In the genomic region with DNA sequence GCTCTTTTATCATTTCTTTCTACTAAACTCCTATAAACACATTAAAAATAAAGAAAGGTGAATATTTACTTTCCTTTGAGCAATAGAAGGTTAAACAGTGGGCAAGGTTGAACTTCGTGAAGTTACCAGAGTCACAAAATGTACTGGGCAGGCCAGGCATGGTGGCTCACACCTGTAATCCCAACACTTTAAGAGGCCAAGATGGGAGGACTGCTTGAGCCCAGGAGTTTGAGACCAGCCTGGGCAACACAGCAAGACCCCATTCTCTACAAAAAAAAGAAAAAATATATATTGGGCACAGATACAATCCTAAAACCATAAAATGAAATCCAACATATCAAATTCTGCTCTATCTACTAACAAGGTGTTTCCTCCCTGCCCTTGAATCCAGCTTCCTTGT, we compare ENCODE assay signal across 23 cellular contexts.
A peak's percentile ranks its signal among the peaks of the same experiment; 100 is the strongest.
DNase-seq lines count a peak whose midpoint lies in the region; ATAC-seq lines count a peak whose summit lies in the region.
"Had no signal": no experiment of that assay in that cellular context is flagged by ENCODE, and none has a peak within 500 bp of the region (broad histone marks: within the 10 kb centered on the region; RNA-seq: fewer than 3 reads in every experiment).

No MANE protein-coding gene starts in this region.

- DNase-seq in activated CD4-positive, alpha-beta T cell treated with anti-CD3 and anti-CD28 coated beads, Interleukin-2, amount 10 ng/mL, durations not matched to agents 24 days and 14 days, result no peak
- DNase-seq in activated CD4-positive, alpha-beta T cell treated with anti-CD3 and anti-CD28 coated beads, Interleukin-2, amount 50 U/mL, for 48 hours, result no peak
- no peak for DNase-seq in activated CD4-positive, alpha-beta memory T cell treated with anti-CD3 and anti-CD28 coated beads for 36 hours
- DNase-seq in naive thymus-derived CD4-positive, alpha-beta T cell, result no peak
- no peak for DNase-seq in NCI-H446 treated with DMSO at 0.1 percent for 48 hours (lab: John Stamatoyannopoulos, UW)
- DNase-seq: activated CD4-positive, CD25-positive, alpha-beta regulatory T cell; effector CD4-positive, alpha-beta T cell; erythroblast; natural killer cell; NCI-H1105; NCI-H187 treated with DMSO at 0.1 percent for 48 hours; NCI-H526; PC-9 had no signal

- H3K9me3 Mint-ChIP-seq in activated CD4-positive, alpha-beta T cell treated with anti-CD3 and anti-CD28 coated beads, Interleukin-2, amount 10 ng/mL, durations not matched to agents 24 days and 14 days, result no peaks in the 10 kb centered on the region
- H3K9me3 Mint-ChIP-seq in activated CD4-positive, alpha-beta memory T cell treated with anti-CD3 and anti-CD28 coated beads for 36 hours, result no peaks in the 10 kb centered on the region
- peaks cover 0 to 1% (median 0%) of the 10 kb centered on the region in 11 donors for H3K9me3 Mint-ChIP-seq in naive thymus-derived CD4-positive, alpha-beta T cell
- H3K9me3 Mint-ChIP-seq: GM23338; IgD-negative memory B cell; mesothelial cell of epicardium; natural killer cell; stimulated activated naive CD8-positive, alpha-beta T cell treated with anti-CD3 and anti-CD28 coated beads, Interleukin-15, Interleukin-2, amounts not matched to agents 100 ng/mL and 50 ng/mL, for 24 hours had no signal

- peaks cover 20 to 34% (median 27%) of the 10 kb centered on the region in 10 experiments for H3K4me1 ChIP-seq in BLaER1 treated with 17β-estradiol and CSF1 and Interleukin-3, amounts not matched to agents 10 nM and 100 nM
- H3K4me1 ChIP-seq in naive thymus-derived CD4-positive, alpha-beta T cell (ENCODE audit: control insufficient read depth in 2 of 2, insufficient read depth in 2 of 2, low read length in 2 of 2), result peaks cover 0 to 21% of the 10 kb centered on the region in 2 donors
- H3K4me1 ChIP-seq: uterus had no signal

- peaks cover 36% of the 10 kb centered on the region for H3K36me3 Mint-ChIP-seq in activated CD4-positive, alpha-beta T cell treated with anti-CD3 and anti-CD28 coated beads, Interleukin-2, amount 10 ng/mL, durations not matched to agents 24 days and 14 days (ENCODE audit: low read depth)
- H3K36me3 Mint-ChIP-seq in activated CD4-positive, alpha-beta memory T cell treated with anti-CD3 and anti-CD28 coated beads for 36 hours, result peaks cover 31% of the 10 kb centered on the region
- H3K36me3 Mint-ChIP-seq in naive thymus-derived CD4-positive, alpha-beta T cell, result peaks cover 13 to 28% (median 20%) of the 10 kb centered on the region in 5 donors

- peaks cover 73 to 99% (median 93%) of the 10 kb centered on the region in 11 experiments for H3K36me3 ChIP-seq in BLaER1 treated with 17β-estradiol and CSF1 and Interleukin-3, amounts not matched to agents 10 nM and 100 nM
- peaks cover 5 to 42% (median 6%) of the 10 kb centered on the region in 3 experiments for H3K36me3 ChIP-seq in naive thymus-derived CD4-positive, alpha-beta T cell (ENCODE audit: control insufficient read depth in 2 of 3, insufficient read depth in 3 of 3, low read length in 3 of 3)
- H3K36me3 ChIP-seq: uterus had no signal

- H3K4me1 Mint-ChIP-seq in activated CD4-positive, alpha-beta T cell treated with anti-CD3 and anti-CD28 coated beads, Interleukin-2, amount 10 ng/mL, durations not matched to agents 24 days and 14 days, result peaks cover 18% of the 10 kb centered on the region
- peaks cover 22% of the 10 kb centered on the region for H3K4me1 Mint-ChIP-seq in activated CD4-positive, alpha-beta memory T cell treated with anti-CD3 and anti-CD28 coated beads for 36 hours (ENCODE audit: low read depth)
- peaks cover 14 to 25% (median 21%) of the 10 kb centered on the region in 7 donors for H3K4me1 Mint-ChIP-seq in naive thymus-derived CD4-positive, alpha-beta T cell
- H3K4me1 Mint-ChIP-seq: GM23338, IgD-negative memory B cell, mesothelial cell of epicardium had no signal

- H3K9ac ChIP-seq in BLaER1 treated with 17β-estradiol and CSF1 and Interleukin-3, amounts not matched to agents 10 nM and 100 nM, result peak overlapping the region in 4 of 11 experiments; percentile 7 to 48 (median 30); a peak in 4 of 22 replicates

- no peaks in the 10 kb centered on the region for H3K27me3 ChIP-seq in BLaER1 treated with 17β-estradiol and CSF1 and Interleukin-3, amounts not matched to agents 10 nM and 100 nM
- H3K27me3 ChIP-seq in naive thymus-derived CD4-positive, alpha-beta T cell (ENCODE audit: control insufficient read depth in 2 of 2, insufficient read depth in 2 of 2, low read length in 2 of 2), result no peaks in the 10 kb centered on the region
- H3K27me3 ChIP-seq: uterus had no signal

- H3K27ac ChIP-seq in BLaER1 treated with 17β-estradiol and CSF1 and Interleukin-3, amounts not matched to agents 10 nM and 100 nM, result peak overlapping the region in 4 of 11 experiments; percentile 9 to 49 (median 26); a peak in 3 of 22 replicates
- H3K27ac ChIP-seq in naive thymus-derived CD4-positive, alpha-beta T cell (ENCODE audit: low read depth, low read length), result peak overlapping the region; percentile 61
- H3K27ac ChIP-seq: PC-9 had no signal

- peak overlapping the region; percentile 52 for H3K27ac Mint-ChIP-seq in activated CD4-positive, alpha-beta T cell treated with anti-CD3 and anti-CD28 coated beads, Interleukin-2, amount 10 ng/mL, durations not matched to agents 24 days and 14 days
- H3K27ac Mint-ChIP-seq in activated CD4-positive, alpha-beta memory T cell treated with anti-CD3 and anti-CD28 coated beads for 36 hours, result peak overlapping the region; percentile 49
- peak overlapping the region; percentile 82 to 99 (median 90) for H3K27ac Mint-ChIP-seq in naive thymus-derived CD4-positive, alpha-beta T cell
- H3K27ac Mint-ChIP-seq: GM23338; mesothelial cell of epicardium; natural killer cell; stimulated activated naive CD8-positive, alpha-beta T cell treated with anti-CD3 and anti-CD28 coated beads, Interleukin-15, Interleukin-2, amounts not matched to agents 100 ng/mL and 50 ng/mL, for 24 hours had no signal

- ATAC-seq in naive thymus-derived CD4-positive, alpha-beta T cell, result no peak
- ATAC-seq in GM21786 (IDR thresholded peaks at IDR 0.05; ENCODE audit: unreplicated experiment) (no peak), HG02840 (IDR thresholded peaks at IDR 0.05; ENCODE audit: low FRiP score, unreplicated experiment) (no peak)
- ATAC-seq: GM23338, natural killer cell, Right ventricle myocardium inferior, SK-N-SH treated with all-trans-retinoic acid at 6 μM for 48 hours had no signal

- H4K20me1 ChIP-seq in BLaER1 treated with 17β-estradiol and CSF1 and Interleukin-3, amounts not matched to agents 10 nM and 100 nM, result peaks cover 0 to 42% (median 5%) of the 10 kb centered on the region in 11 experiments; a peak in 9 of 22 replicates

- H3K27me3 Mint-ChIP-seq in activated CD4-positive, alpha-beta T cell treated with anti-CD3 and anti-CD28 coated beads, Interleukin-2, amount 10 ng/mL, durations not matched to agents 24 days and 14 days, result no peaks in the 10 kb centered on the region
- H3K27me3 Mint-ChIP-seq in activated CD4-positive, alpha-beta memory T cell treated with anti-CD3 and anti-CD28 coated beads for 36 hours, result no peaks in the 10 kb centered on the region
- no peaks in the 10 kb centered on the region for H3K27me3 Mint-ChIP-seq in naive thymus-derived CD4-positive, alpha-beta T cell
- H3K27me3 Mint-ChIP-seq: IgD-negative memory B cell; stimulated activated naive CD8-positive, alpha-beta T cell treated with anti-CD3 and anti-CD28 coated beads, Interleukin-15, Interleukin-2, amounts not matched to agents 100 ng/mL and 50 ng/mL, for 24 hours had no signal

- peak overlapping the region; percentile 49 to 71 (median 67) for H3K4me2 ChIP-seq in BLaER1 treated with 17β-estradiol and CSF1 and Interleukin-3, amounts not matched to agents 10 nM and 100 nM
- H3K4me2 ChIP-seq: GM23338, PC-9 had no signal

- no peaks in the 10 kb centered on the region for H3K9me3 ChIP-seq in BLaER1 treated with 17β-estradiol and CSF1 and Interleukin-3, amounts not matched to agents 10 nM and 100 nM (replicated peaks in 1 of 11)
- H3K9me3 ChIP-seq in naive thymus-derived CD4-positive, alpha-beta T cell (ENCODE audit: control insufficient read depth in 2 of 3, low read length in 3 of 3), result no peaks in the 10 kb centered on the region
- H3K9me3 ChIP-seq: uterus had no signal

- H3K4me3 Mint-ChIP-seq in activated CD4-positive, alpha-beta T cell treated with anti-CD3 and anti-CD28 coated beads, Interleukin-2, amount 10 ng/mL, durations not matched to agents 24 days and 14 days, result peak overlapping the region; percentile 63
- H3K4me3 Mint-ChIP-seq in activated CD4-positive, alpha-beta memory T cell treated with anti-CD3 and anti-CD28 coated beads for 36 hours, result no peak overlapping the region
- H3K4me3 Mint-ChIP-seq in naive thymus-derived CD4-positive, alpha-beta T cell, result peak overlapping the region; percentile 4 to 77 (median 52)
- H3K4me3 Mint-ChIP-seq: GM23338; IgD-negative memory B cell; mesothelial cell of epicardium; natural killer cell; stimulated activated naive CD8-positive, alpha-beta T cell treated with anti-CD3 and anti-CD28 coated beads, Interleukin-15, Interleukin-2, amounts not matched to agents 100 ng/mL and 50 ng/mL, for 24 hours had no signal

- intact Hi-C loops in activated CD4-positive, alpha-beta T cell treated with anti-CD3 and anti-CD28 coated beads, Interleukin-2, amount 10 ng/mL, durations not matched to agents 24 days and 14 days (cut with micrococcal nuclease), result no loop called here
- intact Hi-C loops in activated CD4-positive, alpha-beta memory T cell treated with anti-CD3 and anti-CD28 coated beads for 36 hours (cut with micrococcal nuclease), result no loop called here
- intact Hi-C loops in naive thymus-derived CD4-positive, alpha-beta T cell (cut with micrococcal nuclease), result no loop called here

- POLR2A ChIA-PET in activated CD4-positive, alpha-beta memory T cell treated with anti-CD3 and anti-CD28 coated beads for 36 hours (lab: Charles Lee), result no interaction called here
- POLR2A ChIA-PET in naive thymus-derived CD4-positive, alpha-beta T cell (lab: Charles Lee), result interaction anchor here (1.2 kb wide), 1 partner anchor 14 kb away, joined by 3 read pairs; no protein-coding TSS in a partner anchor

- CTCF ChIA-PET in activated CD4-positive, alpha-beta memory T cell treated with anti-CD3 and anti-CD28 coated beads for 36 hours (lab: Charles Lee), result interaction anchor here (0.6 to 1.9 kb wide), 3 partner anchors 9 to 806 kb away, joined by 3 to 15 read pairs (median 3); no protein-coding TSS in a partner anchor
- CTCF ChIA-PET in naive thymus-derived CD4-positive, alpha-beta T cell (lab: Charles Lee), result interaction anchor here (1.5 to 1.8 kb wide), 2 partner anchors 9 to 29 kb away, joined by 5 to 6 read pairs; no protein-coding TSS in a partner anchor

- H3K4me3 ChIP-seq in BLaER1 treated with 17β-estradiol and CSF1 and Interleukin-3, amounts not matched to agents 10 nM and 100 nM, result no peak overlapping the region
- H3K4me3 ChIP-seq in naive thymus-derived CD4-positive, alpha-beta T cell (ENCODE audit: low read length), result no peak overlapping the region
- H3K4me3 ChIP-seq: GM23338, PC-9, uterus had no signal
